ENCODE assay signal across 15 cellular contexts in genomic region chr1:101282314-101283087, GRCh38. TPM values are rescaled to one million over a fixed set of nuclear protein-coding genes. Genes with fewer than 3 reads are reported as not detected.
DNase-seq lines count a peak whose midpoint lies in the region; ATAC-seq and TF ChIP-seq lines count a peak whose summit lies in the region.
"Had no signal": no experiment of that assay in that cellular context is flagged by ENCODE, and none has a peak within 500 bp of the region (broad histone marks: within the 10 kb centered on the region; RNA-seq: fewer than 3 reads in every experiment).

No MANE protein-coding gene starts in this region.

- H3F3A ChIP-seq in MM.1S (ENCODE audit: insufficient read depth, low read length), result no peaks in the 10 kb centered on the region

- intact Hi-C loops in CD4-positive, alpha-beta memory T cell (cut with micrococcal nuclease), result no loop called here

- no peak for ATAC-seq in HG03432 (IDR thresholded peaks at IDR 0.05; ENCODE audit: unreplicated experiment)
- ATAC-seq: upper lobe of right lung had no signal

- peak overlapping the region; percentile 23 for H3K4me2 ChIP-seq in hepatocyte
- H3K4me2 ChIP-seq in MM.1S (ENCODE audit: low read depth, low read length), result no peak overlapping the region

- no peak for DNase-seq in CD4-positive, alpha-beta memory T cell
- DNase-seq in adipocyte (ENCODE audit: low read depth), result peak; percentile 82
- DNase-seq in hepatocyte (ENCODE audit: low spot score), result no peak
- no peak for DNase-seq in NCI-H774 (lab: John Stamatoyannopoulos, UW)
- DNase-seq in MM.1S, result no peak
- DNase-seq: activated CD8-positive, alpha-beta memory T cell treated with anti-CD3 and anti-CD28 coated beads, Interleukin-2, amount 50 U/mL, for 48 hours; head of caudate nucleus; stimulated activated CD4-positive, alpha-beta T cell treated with anti-CD3 and anti-CD28 coated beads, Interleukin-2, amount 100 ng/mL, for 24 hours; stimulated activated CD8-positive, alpha-beta memory T cell treated with anti-CD3 and anti-CD28 coated beads, Interleukin-4, amount 100 ng/mL, for 48 hours; upper lobe of right lung; WERI-Rb-1 had no signal

- WGBS in hepatocyte (ENCODE audit: low lambda C conversion rate, missing lambda C conversion rate), result 66% methylated on average over 10 of the region's 10 CpGs

- H3K36me3 ChIP-seq in CD4-positive, alpha-beta memory T cell (ENCODE audit: insufficient read depth, low read length), result no peaks in the 10 kb centered on the region
- no peaks in the 10 kb centered on the region for H3K36me3 ChIP-seq in HEK293 (ENCODE audit: control insufficient read depth in 2 of 2, insufficient read depth in 1 of 2, low read length in 2 of 2)
- H3K36me3 ChIP-seq in adipocyte (ENCODE audit: control insufficient read depth, insufficient read depth, low read length, severe bottlenecking), result no peaks in the 10 kb centered on the region
- no peaks in the 10 kb centered on the region for H3K36me3 ChIP-seq in hepatocyte (replicated peaks; ENCODE audit: insufficient read depth, low read depth)
- H3K36me3 ChIP-seq in MM.1S (replicated peaks; ENCODE audit: insufficient read depth, low read length), result no peaks in the 10 kb centered on the region
- H3K36me3 ChIP-seq: BLaER1 treated with 17β-estradiol and CSF1 and Interleukin-3, amounts not matched to agents 10 nM and 100 nM; upper lobe of right lung; WERI-Rb-1 had no signal

- H3K4me1 Mint-ChIP-seq in CD4-positive, alpha-beta memory T cell, result peaks cover 84 to 95% (median 90%) of the 10 kb centered on the region in 4 donors

- H3K4me3 ChIP-seq in CD4-positive, alpha-beta memory T cell (ENCODE audit: low read length in 2 of 2), result no peak overlapping the region
- no peak overlapping the region for H3K4me3 ChIP-seq in HEK293 (ENCODE audit: low read depth, low read length)
- no peak overlapping the region for H3K4me3 ChIP-seq in adipocyte (ENCODE audit: low read length)
- H3K4me3 ChIP-seq in hepatocyte, result no peak overlapping the region
- H3K4me3 ChIP-seq in MM.1S (ENCODE audit: low read length), result no peak overlapping the region
- H3K4me3 ChIP-seq: BLaER1 treated with 17β-estradiol and CSF1 and Interleukin-3, amounts not matched to agents 10 nM and 100 nM; upper lobe of right lung had no signal

- peak overlapping the region; percentile 66 for H3K27ac ChIP-seq in CD4-positive, alpha-beta memory T cell (ENCODE audit: low read depth, low read length)
- H3K27ac ChIP-seq in HEK293 (ENCODE audit: extremely low read depth, low read depth, low read length) (peak overlapping the region; percentile 61), hepatocyte (no peak overlapping the region), MM.1S (ENCODE audit: low read length) (no peak overlapping the region)
- H3K27ac ChIP-seq: BLaER1 treated with 17β-estradiol and CSF1 and Interleukin-3, amounts not matched to agents 10 nM and 100 nM; upper lobe of right lung; WERI-Rb-1 had no signal

- no peaks in the 10 kb centered on the region for H3K9me3 ChIP-seq in CD4-positive, alpha-beta memory T cell (ENCODE audit: control insufficient read depth in 1 of 2, low read length in 2 of 2)
- H3K9me3 ChIP-seq in HEK293 (ENCODE audit: control insufficient read depth, insufficient read depth, low read depth, low read length) (no peaks in the 10 kb centered on the region), adipocyte (ENCODE audit: control insufficient read depth, low read length) (peaks cover 6% of the 10 kb centered on the region), hepatocyte (ENCODE audit: low read depth) (no peaks in the 10 kb centered on the region), MM.1S (replicated peaks; ENCODE audit: insufficient read depth, low read length) (no peaks in the 10 kb centered on the region)
- H3K9me3 ChIP-seq: upper lobe of right lung had no signal

- H3K27ac Mint-ChIP-seq in CD4-positive, alpha-beta memory T cell, result peak overlapping the region; percentile 89 to 98 (median 95)

- H3K79me2 ChIP-seq in hepatocyte (no peaks in the 10 kb centered on the region), MM.1S (ENCODE audit: low read length) (no peaks in the 10 kb centered on the region)

- no peaks in the 10 kb centered on the region for H3K27me3 Mint-ChIP-seq in CD4-positive, alpha-beta memory T cell
- H3K27me3 Mint-ChIP-seq: brain had no signal

- CTCF ChIA-PET in CD4-positive, alpha-beta memory T cell (lab: Charles Lee; ENCODE audit: partially characterized antibody), result interaction anchor here (1.4 to 5.6 kb wide), 5 partner anchors 17 to 361 kb away, joined by 4 to 86 read pairs (median 5); partner anchors contain the start of gene S1PR1
- CTCF ChIA-PET in HEK293 (lab: Yijun Ruan, JAX), result no interaction called here

- POLR2A ChIA-PET in CD4-positive, alpha-beta memory T cell (lab: Charles Lee; ENCODE audit: partially characterized antibody), result interaction anchor here (1.0 to 19.7 kb wide), 4 partner anchors 8 to 39 kb away, joined by 3 to 955 read pairs (median 44); partner anchors contain the start of gene S1PR1
- POLR2A ChIA-PET in HEK293 (lab: Yijun Ruan, JAX), result no interaction called here

- H3K9ac ChIP-seq in adipocyte (ENCODE audit: low read length) (no peak overlapping the region), MM.1S (ENCODE audit: low read length) (no peak overlapping the region)
- H3K9ac ChIP-seq: BLaER1 treated with 17β-estradiol and CSF1 and Interleukin-3, amounts not matched to agents 10 nM and 100 nM had no signal

- no peaks in the 10 kb centered on the region for H3K9me2 ChIP-seq in hepatocyte (replicated peaks; ENCODE audit: insufficient read depth)
- no peaks in the 10 kb centered on the region for H3K9me2 ChIP-seq in MM.1S (replicated peaks; ENCODE audit: insufficient read depth, low read length)

- H4K20me1 ChIP-seq in hepatocyte (ENCODE audit: insufficient read depth, poor library complexity, severe bottlenecking) (no peaks in the 10 kb centered on the region), MM.1S (ENCODE audit: insufficient read depth, low read length) (no peaks in the 10 kb centered on the region)
- H4K20me1 ChIP-seq: BLaER1 treated with 17β-estradiol and CSF1 and Interleukin-3, amounts not matched to agents 10 nM and 100 nM had no signal

- peak overlapping the region in 5 of 8 donors; percentile 8 to 81 (median 57) for H3K4me3 Mint-ChIP-seq in CD4-positive, alpha-beta memory T cell
- H3K4me3 Mint-ChIP-seq: brain had no signal

- H2AFZ ChIP-seq in hepatocyte, result no peak overlapping the region
- no peak overlapping the region for H2AFZ ChIP-seq in MM.1S (ENCODE audit: low read length)

- no peaks in the 10 kb centered on the region for H3K9me3 Mint-ChIP-seq in CD4-positive, alpha-beta memory T cell

- no peaks in the 10 kb centered on the region for H3K27me3 ChIP-seq in CD4-positive, alpha-beta memory T cell (ENCODE audit: insufficient read depth, low read length)
- peaks cover 25% of the 10 kb centered on the region for H3K27me3 ChIP-seq in adipocyte (replicated peaks; ENCODE audit: control insufficient read depth, insufficient read depth, low read length)
- no peaks in the 10 kb centered on the region for H3K27me3 ChIP-seq in hepatocyte
- no peaks in the 10 kb centered on the region for H3K27me3 ChIP-seq in MM.1S (replicated peaks; ENCODE audit: insufficient read depth, low read length)
- H3K27me3 ChIP-seq: BLaER1 treated with 17β-estradiol and CSF1 and Interleukin-3, amounts not matched to agents 10 nM and 100 nM; upper lobe of right lung had no signal

- H3K36me3 Mint-ChIP-seq in CD4-positive, alpha-beta memory T cell, result peaks cover 0 to 4% of the 10 kb centered on the region in 2 donors
- H3K36me3 Mint-ChIP-seq: brain had no signal

- TF ChIP-seq CTCF in HEK293 (tag by site-specific recombination; IDR thresholded peaks at IDR 0.05) (no peak), hepatocyte (IDR thresholded peaks at IDR 0.05; ENCODE audit: poor library complexity) (no peak), MM.1S (IDR thresholded peaks at IDR 0.05; ENCODE audit: low read length) (no peak)

- peaks cover 99% of the 10 kb centered on the region for H3K4me1 ChIP-seq in CD4-positive, alpha-beta memory T cell (ENCODE audit: insufficient read depth, low read length)
- H3K4me1 ChIP-seq in HEK293 (ENCODE audit: control insufficient read depth, insufficient read depth, low read length) (peaks cover 13% of the 10 kb centered on the region), adipocyte (ENCODE audit: control insufficient read depth, insufficient read depth, low read length) (no peaks in the 10 kb centered on the region), hepatocyte (ENCODE audit: insufficient read depth) (peaks cover 19% of the 10 kb centered on the region), MM.1S (ENCODE audit: low read length) (no peaks in the 10 kb centered on the region)
- H3K4me1 ChIP-seq: upper lobe of right lung had no signal

TF ChIP-seq in HEK293, 187 proteins besides CTCF, POLR2A, EP300 and RAD21 (continues in another document):
- 0 out of 2 replicates have a peak, but pooled peaks have one; percentile 28 for TF ChIP-seq ZNF660 (tag by site-specific recombination; IDR thresholded peaks at IDR 0.05)
- peak; percentile 43; the same call in 1 of the 2 replicates for TF ChIP-seq ZNF580 (tag by site-specific recombination; IDR thresholded peaks at IDR 0.05)
- TF ChIP-seq KLF1 (tag by site-specific recombination; IDR thresholded peaks at IDR 0.05), result no peak
- TF ChIP-seq ZNF10 (tag by site-specific recombination; IDR thresholded peaks at IDR 0.05), result no peak
- TF ChIP-seq IKZF3 (tag by site-specific recombination; IDR thresholded peaks at IDR 0.05), result peak; percentile 21; the same call in 1 of the 2 replicates
- no peak for TF ChIP-seq ZNF132 (tag by site-specific recombination; IDR thresholded peaks at IDR 0.05; ENCODE audit: borderline replicate concordance)
- TF ChIP-seq ZNF558 (tag by site-specific recombination; IDR thresholded peaks at IDR 0.05), result peak; percentile 48; the same call in 1 of the 2 replicates
- no peak for TF ChIP-seq ZNF707 (tag by site-specific recombination; IDR thresholded peaks at IDR 0.05)

RNA-seq across cellular contexts. Expression of gene S1PR1, which starts 45.7 kb away (rescaled TPM):
- total RNA-seq in CD4-positive, alpha-beta memory T cell, result 100 to 1,000 TPM; 363 to 366 TPM
- polyA plus RNA-seq in CD4-positive, alpha-beta memory T cell, result 100 to 1,000 TPM; 277 to 320 TPM
- 8.7 and 9.3 TPM in 2 replicates for total RNA-seq in hepatocyte
- polyA plus RNA-seq in hepatocyte, result 9.3 and 10.0 TPM in 2 replicates

Comparison
In these comparisons a context has a peak if more than half of its experiments do, and no peak if none do; other contexts are left out.
1. H3K27ac ChIP-seq: peak in CD4-positive, alpha-beta memory T cell (single experiment) and HEK293 (single experiment); none in hepatocyte (single experiment) and MM.1S (single experiment).
2. RNA of gene S1PR1, which starts 45.7 kb away (total RNA-seq): 363 to 366 TPM in CD4-positive, alpha-beta memory T cell; 8.7 to 9.3 TPM in hepatocyte; every median in the first group is over 10 times any median in the second.